ENCODE assay signal across 9 cellular contexts in the genomic region with DNA sequence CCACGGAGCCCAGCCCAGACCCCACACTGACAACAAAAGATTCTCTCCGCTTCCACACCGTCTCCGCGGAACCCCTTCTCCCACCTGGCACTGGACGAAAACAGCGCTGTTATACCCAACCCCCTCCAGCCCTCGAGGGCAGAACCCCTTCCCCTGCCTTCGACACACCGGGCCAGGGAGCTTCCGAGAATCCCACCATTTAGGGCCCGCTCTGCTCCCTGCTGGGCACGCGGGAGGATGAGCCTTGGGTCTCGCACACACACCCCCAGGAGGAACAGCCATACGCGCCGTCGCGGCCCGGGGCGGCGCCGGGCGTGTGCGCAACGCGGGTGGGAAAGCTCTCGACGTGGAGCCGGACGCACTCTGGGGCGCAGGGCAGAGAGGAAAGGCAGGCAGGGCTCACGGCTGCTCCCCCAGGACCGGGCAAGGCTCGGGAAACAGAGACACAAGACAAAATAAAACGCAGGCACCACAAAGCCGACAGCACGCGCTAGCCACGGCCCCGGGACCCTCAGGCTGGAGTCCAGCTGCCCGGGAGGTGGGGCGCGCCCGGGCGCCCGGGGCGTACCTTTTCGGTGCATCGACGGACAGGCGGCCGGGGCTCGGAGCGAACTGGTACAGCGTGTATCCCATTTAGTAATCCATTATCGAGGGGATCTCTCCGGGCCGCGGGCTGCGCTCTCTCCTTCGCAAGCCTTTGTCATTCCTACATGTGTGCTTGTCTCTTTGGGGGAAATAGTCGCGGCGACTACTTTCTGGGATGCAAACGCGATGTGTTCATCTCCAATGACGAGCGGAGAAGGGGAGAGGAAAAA. TPM values are rescaled to one million over a fixed set of nuclear protein-coding genes. Genes with fewer than 3 reads are reported as not detected.
DNase-seq lines count a peak whose midpoint lies in the region; ATAC-seq and TF ChIP-seq lines count a peak whose summit lies in the region.
"Had no signal": no experiment of that assay in that cellular context is flagged by ENCODE, and none has a peak within 500 bp of the region (broad histone marks: within the 10 kb centered on the region; RNA-seq: fewer than 3 reads in every experiment).

No MANE protein-coding gene starts in this region.

- H3K9me3 ChIP-seq in CD8-positive, alpha-beta T cell (ENCODE audit: low read length): no peaks in the 10 kb centered on the region
- no peaks in the 10 kb centered on the region for H3K9me3 ChIP-seq in HUES64 (ENCODE audit: insufficient read depth, low read depth, low read length)
- no peaks in the 10 kb centered on the region for H3K9me3 ChIP-seq in iPS-18c (ENCODE audit: control insufficient read depth, insufficient read depth, low read length)
- H3K9me3 ChIP-seq in skeletal muscle satellite cell (replicated peaks; ENCODE audit: low read length): no peaks in the 10 kb centered on the region

- CTCF ChIA-PET in CD8-positive, alpha-beta T cell (lab: Charles Lee): no interaction called here

- H3K36me3 Mint-ChIP-seq in CD8-positive, alpha-beta T cell: no peaks in the 10 kb centered on the region

- no peak for TF ChIP-seq CTCF in CD8-positive, alpha-beta T cell (IDR thresholded peaks at IDR 0.05)

- H3K27ac Mint-ChIP-seq in CD8-positive, alpha-beta T cell: no peak overlapping the region

- WGBS in HUES64: under 1% methylated on average over 70 of the region's 70 CpGs

- H3K27ac ChIP-seq in CD8-positive, alpha-beta T cell (ENCODE audit: low read depth, low read length): no peak overlapping the region
- peak overlapping the region; percentile 90 for H3K27ac ChIP-seq in HUES64 (ENCODE audit: low read depth, low read length)

- no peak for ATAC-seq in CD8-positive, alpha-beta T cell
- ATAC-seq in HG03520 (IDR thresholded peaks at IDR 0.05; ENCODE audit: unreplicated experiment) (no peak), GM18498 (IDR thresholded peaks at IDR 0.05; ENCODE audit: unreplicated experiment) (no peak), HG02610 (IDR thresholded peaks at IDR 0.05; ENCODE audit: unreplicated experiment) (no peak)

- POLR2A ChIA-PET in CD8-positive, alpha-beta T cell (lab: Charles Lee): no interaction called here

- H3K27me3 ChIP-seq in CD8-positive, alpha-beta T cell (ENCODE audit: insufficient read depth, low read length): peaks cover 10% of the 10 kb centered on the region
- H3K27me3 ChIP-seq in HUES64 (ENCODE audit: insufficient read depth, low read length) (no peaks in the 10 kb centered on the region), skeletal muscle satellite cell (ENCODE audit: control insufficient read depth, insufficient read depth, low read length) (peaks cover 78% of the 10 kb centered on the region)

- peaks cover 63% of the 10 kb centered on the region for H3K27me3 Mint-ChIP-seq in CD8-positive, alpha-beta T cell (ENCODE audit: low read depth)

- H3K4me3 Mint-ChIP-seq in CD8-positive, alpha-beta T cell: peak overlapping the region; percentile 69

- intact Hi-C loops in CD8-positive, alpha-beta T cell (cut with DNase I, micrococcal nuclease): no loop called here

- H3K4me2 ChIP-seq in skeletal muscle satellite cell (ENCODE audit: low read length): peak overlapping the region; percentile 98

- DNase-seq in CD8-positive, alpha-beta T cell: no peak
- peak; percentile 59 for DNase-seq in astrocyte of the hippocampus (ENCODE audit: low read depth, low spot score)

- peaks cover 18% of the 10 kb centered on the region for H3K4me1 Mint-ChIP-seq in CD8-positive, alpha-beta T cell (ENCODE audit: low read depth)

- no peaks in the 10 kb centered on the region for H3K36me3 ChIP-seq in CD8-positive, alpha-beta T cell (ENCODE audit: insufficient read depth, low read length)
- H3K36me3 ChIP-seq in HUES64 (ENCODE audit: insufficient read depth, low read length) (peaks cover 29% of the 10 kb centered on the region), skeletal muscle satellite cell (ENCODE audit: insufficient read depth, low read length) (no peaks in the 10 kb centered on the region)

- H3K9me3 Mint-ChIP-seq in CD8-positive, alpha-beta T cell: no peaks in the 10 kb centered on the region

- H3K4me1 ChIP-seq in CD8-positive, alpha-beta T cell (ENCODE audit: insufficient read depth, low read length): peaks cover 6% of the 10 kb centered on the region
- peaks cover 44% of the 10 kb centered on the region for H3K4me1 ChIP-seq in HUES64 (ENCODE audit: insufficient read depth, low read length)
- H3K4me1 ChIP-seq in skeletal muscle satellite cell (ENCODE audit: control insufficient read depth, insufficient read depth, low read length): peaks cover 27% of the 10 kb centered on the region

- H3K4me3 ChIP-seq in CD8-positive, alpha-beta T cell (ENCODE audit: low read depth, low read length): no peak overlapping the region
- H3K4me3 ChIP-seq in HUES64 (ENCODE audit: low read length) (peak overlapping the region; percentile 95), iPS-18c (ENCODE audit: insufficient read depth, low read depth, low read length) (peak overlapping the region; percentile 92), skeletal muscle satellite cell (ENCODE audit: low read length) (peak overlapping the region; percentile 81)

- peak overlapping the region; percentile 91 for H3K9ac ChIP-seq in HUES64 (ENCODE audit: low read depth, low read length)
- H3K9ac ChIP-seq in skeletal muscle satellite cell (ENCODE audit: low read depth, low read length): no peak overlapping the region

RNA-seq across cellular contexts. Expression of a gene that starts 0.8 kb away (rescaled TPM):
- not detected for total RNA-seq in CD8-positive, alpha-beta T cell
- polyA plus RNA-seq in HUES64 (2013, experiment 1 of 2): 146 TPM
- 175 TPM for polyA plus RNA-seq in HUES64 (2013, experiment 2 of 2)
- 0.25 and 2.0 TPM in 2 replicates for total RNA-seq in skeletal muscle satellite cell (2012; rRNA removed)
- total RNA-seq: LHCN-M2 had no signal
